2 cellular contexts compared by ENCODE assay signal in the genomic region with DNA sequence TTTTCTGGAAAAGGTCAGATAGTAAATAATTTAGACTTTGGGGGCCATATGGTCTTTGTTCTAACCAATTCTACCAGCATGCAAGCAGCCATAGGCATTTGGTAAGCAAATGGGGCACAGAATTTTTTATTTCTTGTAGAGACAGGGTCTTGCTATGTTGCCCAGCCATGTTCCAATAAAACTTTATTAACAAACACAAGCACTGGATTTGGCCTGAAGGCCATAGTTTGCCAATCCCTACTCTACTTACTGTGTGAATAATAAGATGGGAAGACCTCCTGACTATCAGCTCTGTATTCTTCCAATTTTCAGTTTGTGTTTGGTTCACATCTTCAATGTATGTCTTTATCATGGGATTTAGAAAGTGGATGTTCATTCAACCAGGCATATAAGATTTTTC.
TF ChIP-seq lines count a peak whose summit lies in the region.

No MANE protein-coding gene starts in this region.

TF ChIP-seq in HCT116, 20 proteins besides CTCF, POLR2A, EP300 and RAD21 (continued from another document):
- TF ChIP-seq, protein P1, sequence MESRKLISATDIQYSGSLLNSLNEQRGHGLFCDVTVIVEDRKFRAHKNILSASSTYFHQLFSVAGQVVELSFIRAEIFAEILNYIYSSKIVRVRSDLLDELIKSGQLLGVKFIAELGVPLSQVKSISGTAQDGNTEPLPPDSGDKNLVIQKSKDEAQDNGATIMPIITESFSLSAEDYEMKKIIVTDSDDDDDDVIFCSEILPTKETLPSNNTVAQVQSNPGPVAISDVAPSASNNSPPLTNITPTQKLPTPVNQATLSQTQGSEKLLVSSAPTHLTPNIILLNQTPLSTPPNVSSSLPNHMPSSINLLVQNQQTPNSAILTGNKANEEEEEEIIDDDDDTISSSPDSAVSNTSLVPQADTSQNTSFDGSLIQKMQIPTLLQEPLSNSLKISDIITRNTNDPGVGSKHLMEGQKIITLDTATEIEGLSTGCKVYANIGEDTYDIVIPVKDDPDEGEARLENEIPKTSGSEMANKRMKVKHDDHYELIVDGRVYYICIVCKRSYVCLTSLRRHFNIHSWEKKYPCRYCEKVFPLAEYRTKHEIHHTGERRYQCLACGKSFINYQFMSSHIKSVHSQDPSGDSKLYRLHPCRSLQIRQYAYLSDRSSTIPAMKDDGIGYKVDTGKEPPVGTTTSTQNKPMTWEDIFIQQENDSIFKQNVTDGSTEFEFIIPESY (IDR thresholded peaks at IDR 0.05; ENCODE audit: extremely low read depth, insufficient replicate concordance, low read length) = no peak
- no peak for TF ChIP-seq FOSL1 (IDR thresholded peaks at IDR 0.05; ENCODE audit: low read depth)
- TF ChIP-seq EGR1 (IDR thresholded peaks at IDR 0.05; ENCODE audit: low read depth) = no peak

TF ChIP-seq in K562, 482 proteins besides CTCF, POLR2A, EP300 and RAD21:
- peak; percentile 86 for TF ChIP-seq ZBTB40 (IDR thresholded peaks at IDR 0.05)
- TF ChIP-seq ZBTB40 (CRISPR knock-in tag; IDR thresholded peaks at IDR 0.05) = peak; percentile 79
- TF ChIP-seq JUN (IDR thresholded peaks at IDR 0.05; ENCODE audit: borderline replicate concordance, low read depth, low read length) = no peak
- TF ChIP-seq JUN (CRISPR knock-in tag; IDR thresholded peaks at IDR 0.05; ENCODE audit: borderline replicate concordance) = no peak
